In genomic region chr1:84156210-84156621, GRCh38 we compare ENCODE assay signal across 10 cellular contexts. TPM values are rescaled to one million over a fixed set of nuclear protein-coding genes. Genes with fewer than 3 reads are reported as not detected.
DNase-seq lines count a peak whose midpoint lies in the region; FAIRE-seq and TF ChIP-seq lines count a peak whose summit lies in the region.
"Had no signal": no experiment of that assay in that cellular context is flagged by ENCODE, and none has a peak within 500 bp of the region (broad histone marks: within the 10 kb centered on the region; RNA-seq: fewer than 3 reads in every experiment).

No MANE protein-coding gene starts in this region.

- no peak overlapping the region for H2AFZ ChIP-seq in GM23248
- H2AFZ ChIP-seq in SK-N-SH (ENCODE audit: low read depth): no peak overlapping the region

- no peaks in the 10 kb centered on the region for H3K9me2 ChIP-seq in GM23248 (ENCODE audit: insufficient read depth)
- no peaks in the 10 kb centered on the region for H3K9me2 ChIP-seq in SK-N-SH

- H3K4me3 ChIP-seq in GM23248: no peak overlapping the region
- H3K4me3 ChIP-seq in SK-N-SH (ENCODE audit: low read depth in 2 of 2, low read length in 1 of 2): no peak overlapping the region
- no peak overlapping the region for H3K4me3 ChIP-seq in lower leg skin (ENCODE audit: low read depth, poor library complexity, severe bottlenecking)
- H3K4me3 ChIP-seq: testis had no signal

- in situ Hi-C loops in GM23248 (cut with MboI): loop anchor here (10.0 to 25.0 kb wide), 3 partner anchors 279 to 759 kb away; no protein-coding TSS in a partner anchor

- H3K27me3 ChIP-seq in GM23248 (replicated peaks; ENCODE audit: insufficient read depth) (no peaks in the 10 kb centered on the region), SK-N-SH (ENCODE audit: insufficient read depth) (no peaks in the 10 kb centered on the region)
- H3K27me3 ChIP-seq: neutrophil, testis had no signal

- H3K9ac ChIP-seq in GM23248 (no peak overlapping the region), SK-N-SH (no peak overlapping the region)

- peak; percentile 50 to 83 for TF ChIP-seq EP300 in SK-N-SH (IDR thresholded peaks at IDR 0.05; ENCODE audit: borderline replicate concordance in 1 of 2, low read depth in 1 of 2, low read length in 1 of 2)

- POLR2A ChIA-PET in SK-N-SH (lab: Yijun Ruan, JAX): no interaction called here

- TF ChIP-seq CTCF in AG09319 (IDR thresholded peaks at IDR 0.05; ENCODE audit: low read depth, low read length) (no peak), SK-N-SH (IDR thresholded peaks at IDR 0.05) (no peak), lower leg skin (IDR thresholded peaks at IDR 0.05) (no peak)

- H3K4me1 ChIP-seq in GM23248 (ENCODE audit: insufficient read depth) (peaks cover 8% of the 10 kb centered on the region), SK-N-SH (ENCODE audit: control insufficient read depth in 1 of 2, insufficient read depth in 2 of 2, low read depth in 1 of 2, low read length in 1 of 2) (peaks cover 0 to 7% of the 10 kb centered on the region in 2 experiments; a peak in 3 of 4 replicates)
- H3K4me1 ChIP-seq: testis had no signal

- H3K4me2 ChIP-seq in GM23248 (ENCODE audit: unreplicated experiment) (peak overlapping the region; percentile 2), SK-N-SH (peak overlapping the region; percentile 32; the same call in 1 of the 2 replicates)

- intact Hi-C loops in lower leg skin (cut with DNase I; ENCODE audit: low total_unique reads): no loop called here

- no peak for FAIRE-seq in GM12892 (lab: Jason Lieb, UNC)

- H4K20me1 ChIP-seq in GM23248 (ENCODE audit: insufficient read depth) (no peaks in the 10 kb centered on the region; the same call in 1 of the 2 replicates), SK-N-SH (ENCODE audit: insufficient read depth) (no peaks in the 10 kb centered on the region)

- no peak overlapping the region for H3K27ac ChIP-seq in GM23248
- peak overlapping the region in 1 of 2 experiments; percentile 81; a peak in 2 of 4 replicates for H3K27ac ChIP-seq in SK-N-SH (ENCODE audit: low read depth in 2 of 2, low read length in 1 of 2)
- H3K27ac ChIP-seq: neutrophil, testis had no signal

- H3K79me2 ChIP-seq in GM23248 (ENCODE audit: insufficient read depth) (no peaks in the 10 kb centered on the region), SK-N-SH (ENCODE audit: insufficient read depth) (no peaks in the 10 kb centered on the region; the same call in 1 of the 2 replicates)

- peak; percentile 55 for DNase-seq in AG09319 (ENCODE audit: extremely low read depth, low read depth)
- peak; percentile 72 for DNase-seq in GM23248
- DNase-seq in SK-N-SH: no peak
- DNase-seq in foreskin melanocyte: peak; percentile 21
- DNase-seq in NCI-H1417 treated with DMSO at 0.1 percent for 48 hours (lab: John Stamatoyannopoulos, UW): no peak
- no peak for DNase-seq in OCI-M2 (lab: John Stamatoyannopoulos, UW; ENCODE audit: unreplicated experiment)
- no peak for DNase-seq in GM12892 (ENCODE audit: insufficient read length)
- no peak for DNase-seq in lower leg skin (ENCODE audit: low spot score in 2 of 2)
- DNase-seq: testis had no signal

- no peak for TF ChIP-seq RAD21 in SK-N-SH (IDR thresholded peaks at IDR 0.05; ENCODE audit: low read length)

- 14% methylated on average over 2 of the region's 2 CpGs for WGBS in GM23248 (ENCODE audit: low coverage in 1 of 2, low lambda C conversion rate in 2 of 2, missing lambda C conversion rate in 2 of 2), 2 experiments
- WGBS in SK-N-SH (ENCODE audit: low lambda C conversion rate): 12% methylated on average over 2 of the region's 2 CpGs
- WGBS in lower leg skin, 2 donors: 35 to 36% methylated on average over 2 of the region's 2 CpGs

- no peak for TF ChIP-seq POLR2A in GM12892 (IDR thresholded peaks at IDR 0.05; ENCODE audit: low read depth, low read length)
- no peak for TF ChIP-seq POLR2A in lower leg skin (IDR thresholded peaks at IDR 0.05)

- H3K36me3 ChIP-seq in GM23248 (ENCODE audit: low read depth) (no peaks in the 10 kb centered on the region), SK-N-SH (replicated peaks in 1 of 2; ENCODE audit: control insufficient read depth in 1 of 2, insufficient read depth in 2 of 2, low read length in 1 of 2) (no peaks in the 10 kb centered on the region)
- H3K36me3 ChIP-seq: neutrophil had no signal

- CTCF ChIA-PET in SK-N-SH (lab: Yijun Ruan, JAX): no interaction called here

- H3K9me3 ChIP-seq in GM23248 (ENCODE audit: low read depth) (no peaks in the 10 kb centered on the region), SK-N-SH (no peaks in the 10 kb centered on the region)
- H3K9me3 ChIP-seq: neutrophil, testis had no signal

- H3F3A ChIP-seq in GM23248 (ENCODE audit: insufficient read depth): peaks cover 19% of the 10 kb centered on the region; the same call in 1 of the 2 replicates
- peaks cover 26% of the 10 kb centered on the region for H3F3A ChIP-seq in SK-N-SH (replicated peaks; ENCODE audit: insufficient read depth)

TF ChIP-seq in SK-N-SH, 30 proteins besides CTCF, POLR2A, EP300 and RAD21 (continues in another document):
- TF ChIP-seq TEAD4 (IDR thresholded peaks at IDR 0.05; ENCODE audit: borderline replicate concordance, insufficient read depth) (peak; percentile 51; the same call in 1 of the 2 replicates), RXRA (IDR thresholded peaks at IDR 0.05; ENCODE audit: borderline replicate concordance, low read depth) (peak; percentile 85), SIN3A (IDR thresholded peaks at IDR 0.05; ENCODE audit: borderline replicate concordance, low read depth, low read length) (0 out of 2 replicates have a peak, but pooled peaks have one; percentile 52), NFIC (IDR thresholded peaks at IDR 0.05; ENCODE audit: borderline replicate concordance) (peak; percentile 97), MAX (IDR thresholded peaks at IDR 0.05; ENCODE audit: low read depth) (peak; percentile 25; the same call in 1 of the 2 replicates), EZH2phosphoT487 (IDR thresholded peaks at IDR 0.05; ENCODE audit: borderline replicate concordance, low read depth) (no peak), JUND (IDR thresholded peaks at IDR 0.05) (peak; percentile 98), MEF2A (IDR thresholded peaks at IDR 0.05; ENCODE audit: borderline replicate concordance, low read depth) (peak; percentile 67; the same call in 1 of the 2 replicates), RCOR1 (IDR thresholded peaks at IDR 0.05; ENCODE audit: low read length) (no peak), POLR2AphosphoS5 (IDR thresholded peaks at IDR 0.05; ENCODE audit: low read depth, low read length) (peak; percentile 73; the same call in 1 of the 2 replicates), GATA2 (CRISPR knock-in tag; IDR thresholded peaks at IDR 0.05) (no peak), TCF12 (IDR thresholded peaks at IDR 0.05) (peak; percentile 87), USF2 (IDR thresholded peaks at IDR 0.05; ENCODE audit: borderline replicate concordance, low read depth, low read length) (no peak), FOSL2 (IDR thresholded peaks at IDR 0.05; ENCODE audit: borderline replicate concordance, low read depth) (peak; percentile 97), FOXM1 (IDR thresholded peaks at IDR 0.05; ENCODE audit: low read depth) (0 out of 2 replicates have a peak, but pooled peaks have one; percentile 54), REST (IDR thresholded peaks at IDR 0.05; ENCODE audit: low read depth, low read length) (no peak)

RNA-seq across cellular contexts. Expression of gene PRKACB, which starts 12.1 kb away (rescaled TPM):
- total RNA-seq in GM23248 (2014; rRNA removed; shearing (Covaris generic)): 21.9 and 23.9 TPM in 2 replicates
- 24.9 and 25.6 TPM in 2 replicates for polyA plus RNA-seq in GM23248 (2016; fragmentation: Nextera tagmentation; extraction: Ambion mirVana)
- polyA plus RNA-seq in SK-N-SH (2012; rRNA removed): 7.5 and 9.9 TPM in 2 replicates
- 15.7 and 18.0 TPM in 2 replicates for polyA plus RNA-seq in SK-N-SH (2012; cell fraction: cytosol; rRNA removed)
- polyA plus RNA-seq in SK-N-SH (2012; cell fraction: nucleus; rRNA removed): 3.7 and 11.3 TPM in 2 replicates
- polyA plus RNA-seq in GM12892 (2012; ENCODE audit: missing spikeins): 6.4 TPM
- 10 to 100 TPM in 1 of 4 donors, 1 to 10 TPM in 3; 4.4 to 12.3 (median 5.7) TPM for total RNA-seq in lower leg skin

Comparison
In these comparisons a context has a peak if more than half of its experiments do, and no peak if none do; other contexts are left out.
1. DNase-seq: peak in AG09319 (single experiment), GM23248 (single experiment) and foreskin melanocyte (single experiment); none in SK-N-SH (single experiment), NCI-H1417 treated with DMSO at 0.1 percent for 48 hours (single experiment), OCI-M2 (single experiment), GM12892 (single experiment) and lower leg skin (0 of 2).